Comparison of ENCODE assay signal across 11 cellular contexts in genomic region chr11:63764712-63765631, GRCh38. TPM values are rescaled to one million over a fixed set of nuclear protein-coding genes. Genes with fewer than 3 reads are reported as not detected.
DNase-seq lines count a peak whose midpoint lies in the region; ATAC-seq, FAIRE-seq and TF ChIP-seq lines count a peak whose summit lies in the region.
"Had no signal": no experiment of that assay in that cellular context is flagged by ENCODE, and none has a peak within 500 bp of the region (broad histone marks: within the 10 kb centered on the region; RNA-seq: fewer than 3 reads in every experiment).

No MANE protein-coding gene starts in this region.

- H3K27me3 Mint-ChIP-seq in brain, result peaks cover 6% of the 10 kb centered on the region
- H3K27me3 Mint-ChIP-seq in activated CD8-positive, alpha-beta T cell treated with anti-CD3 and anti-CD28 coated beads for 36 hours, result no peaks in the 10 kb centered on the region

- POLR2A ChIA-PET in HepG2 (lab: Yijun Ruan, JAX), result interaction anchor here (0.6 to 4.3 kb wide), 5 partner anchors 8 to 74 kb away, joined by 3 to 22 read pairs (median 3); partner anchors contain the start of gene MARK2
- POLR2A ChIA-PET in activated CD8-positive, alpha-beta T cell treated with anti-CD3 and anti-CD28 coated beads for 36 hours (lab: Charles Lee), result no interaction called here

- H3K36me3 Mint-ChIP-seq in brain, result no peaks in the 10 kb centered on the region
- no peaks in the 10 kb centered on the region for H3K36me3 Mint-ChIP-seq in activated CD8-positive, alpha-beta T cell treated with anti-CD3 and anti-CD28 coated beads for 36 hours (ENCODE audit: low read depth)
- H3K36me3 Mint-ChIP-seq: activated CD4-positive, alpha-beta memory T cell treated with anti-CD3 and anti-CD28 coated beads for 36 hours had no signal

- ATAC-seq in HepG2 (peak; percentile 66), HG03196 (IDR thresholded peaks at IDR 0.05; ENCODE audit: unreplicated experiment) (no peak)
- ATAC-seq in activated CD8-positive, alpha-beta T cell treated with anti-CD3 and anti-CD28 coated beads for 36 hours, result no peak
- ATAC-seq: esophagus mucosa had no signal

- peak overlapping the region; percentile 76 for H3K4me2 ChIP-seq in HepG2 (ENCODE audit: low read depth, low read length)

- CTCF ChIA-PET in HepG2 (lab: Yijun Ruan, JAX; ENCODE audit: low intra/inter-chr PET ratio, low total read pairs), result no interaction called here
- CTCF ChIA-PET in activated CD8-positive, alpha-beta T cell treated with anti-CD3 and anti-CD28 coated beads for 36 hours (lab: Charles Lee), result interaction anchor here (3.5 kb wide), 1 partner anchor 26 kb away, joined by 12 read pairs; no protein-coding TSS in a partner anchor

- H3K27ac Mint-ChIP-seq in brain, result peak overlapping the region; percentile 17 to 99 (median 71)
- no peak overlapping the region for H3K27ac Mint-ChIP-seq in activated CD8-positive, alpha-beta T cell treated with anti-CD3 and anti-CD28 coated beads for 36 hours
- H3K27ac Mint-ChIP-seq: activated CD4-positive, alpha-beta memory T cell treated with anti-CD3 and anti-CD28 coated beads for 36 hours had no signal

- TF ChIP-seq EP300 in HepG2 (IDR thresholded peaks at IDR 0.05; ENCODE audit: low read depth in 2 of 2, low read length in 2 of 2) (no peak), HepG2 (CRISPR knock-in tag; IDR thresholded peaks at IDR 0.05; ENCODE audit: borderline replicate concordance) (no peak)

- no peaks in the 10 kb centered on the region; the same call in 1 of the 2 replicates for H4K20me1 ChIP-seq in HepG2 (ENCODE audit: insufficient read depth, low read length)

- H3K9me3 ChIP-seq in HepG2 (ENCODE audit: low read length) (no peaks in the 10 kb centered on the region), tibial artery (no peaks in the 10 kb centered on the region)

- intact Hi-C loops in HepG2 (cut with micrococcal nuclease; ENCODE audit: unreplicated experiment), result loop anchor here (5.0 to 10.0 kb wide), 2 partner anchors 140 to 182 kb away; no protein-coding TSS in a partner anchor
- intact Hi-C loops in tibial artery (cut with DNase I; ENCODE audit: low total_unique reads), result loop anchor here (5.0 kb wide), 1 partner anchor 182 kb away; no protein-coding TSS in a partner anchor
- intact Hi-C loops in activated CD8-positive, alpha-beta T cell treated with anti-CD3 and anti-CD28 coated beads for 36 hours (cut with micrococcal nuclease), result no loop called here

- peaks cover 51% of the 10 kb centered on the region for H3K4me1 Mint-ChIP-seq in brain
- H3K4me1 Mint-ChIP-seq in activated CD8-positive, alpha-beta T cell treated with anti-CD3 and anti-CD28 coated beads for 36 hours (ENCODE audit: low read depth), result peaks cover 10% of the 10 kb centered on the region

- FAIRE-seq in HepG2 (lab: Jason Lieb, UNC), result peak; percentile 97

- H3K4me1 ChIP-seq in HepG2 (ENCODE audit: insufficient read depth, low read length), result peaks cover 34% of the 10 kb centered on the region
- H3K4me1 ChIP-seq in tibial artery, result peaks cover 0 to 58% (median 33%) of the 10 kb centered on the region in 4 donors

- no peak for TF ChIP-seq RAD21 in HepG2 (CRISPR knock-in tag; IDR thresholded peaks at IDR 0.05)

- H3K4me3 ChIP-seq in HepG2 (replicated peaks in 1 of 3; ENCODE audit: insufficient read depth in 1 of 3, low read depth in 2 of 3, low read length in 3 of 3) (peak overlapping the region; percentile 10 to 85 (median 29); a peak in 4 of 6 replicates), tibial artery (no peak overlapping the region)

- peaks cover 0 to 2% of the 10 kb centered on the region in 2 experiments; a peak in 2 of 5 replicates for H3K27me3 ChIP-seq in HepG2 (ENCODE audit: control insufficient read depth in 1 of 2, insufficient read depth in 2 of 2, low read length in 2 of 2)
- H3K27me3 ChIP-seq in tibial artery, result no peaks in the 10 kb centered on the region

- TF ChIP-seq CTCF in brain (conservative IDR thresholded peaks at IDR 0.05), result no peak
- no peak for TF ChIP-seq CTCF in HepG2 (CRISPR knock-in tag; IDR thresholded peaks at IDR 0.05)
- no peak for TF ChIP-seq CTCF in tibial artery (IDR thresholded peaks at IDR 0.05)
- no peak for TF ChIP-seq CTCF in activated CD8-positive, alpha-beta T cell treated with anti-CD3 and anti-CD28 coated beads for 36 hours (IDR thresholded peaks at IDR 0.05)

- H3K4me3 Mint-ChIP-seq in brain, result peak overlapping the region; percentile 47 to 77 (median 66)
- H3K4me3 Mint-ChIP-seq in activated CD8-positive, alpha-beta T cell treated with anti-CD3 and anti-CD28 coated beads for 36 hours, result no peak overlapping the region
- H3K4me3 Mint-ChIP-seq: activated CD4-positive, alpha-beta memory T cell treated with anti-CD3 and anti-CD28 coated beads for 36 hours had no signal

- peak overlapping the region; percentile 63 for H3K27ac ChIP-seq in HepG2 (ENCODE audit: extremely low read length, insufficient read depth, low read length)
- H3K27ac ChIP-seq in tibial artery, result peak overlapping the region; percentile 89 to 90

- peaks cover 7% of the 10 kb centered on the region for H3K79me2 ChIP-seq in HepG2 (ENCODE audit: insufficient read depth, low read length)

- peaks cover 1 to 2% of the 10 kb centered on the region in 2 experiments; a peak in 2 of 5 replicates for H3K36me3 ChIP-seq in HepG2 (replicated peaks in 1 of 2; ENCODE audit: control insufficient read depth in 1 of 2, insufficient read depth in 2 of 2, low read length in 2 of 2)
- H3K36me3 ChIP-seq in tibial artery, result peaks cover 0 to 14% (median 0%) of the 10 kb centered on the region in 3 donors

- peaks cover 0 to 3% (median 0%) of the 10 kb centered on the region in 5 experiments for H3K9me3 Mint-ChIP-seq in brain
- H3K9me3 Mint-ChIP-seq in activated CD8-positive, alpha-beta T cell treated with anti-CD3 and anti-CD28 coated beads for 36 hours, result no peaks in the 10 kb centered on the region
- H3K9me3 Mint-ChIP-seq: activated CD4-positive, alpha-beta memory T cell treated with anti-CD3 and anti-CD28 coated beads for 36 hours had no signal

- no TSS peak for BruUV-seq in HepG2 (replicated peaks; lab: Mats Ljungman, UMichigan)

- peak overlapping the region; percentile 25; the same call in 1 of the 2 replicates for H3K9ac ChIP-seq in HepG2 (ENCODE audit: insufficient read depth, low read depth, low read length)

- TF ChIP-seq POLR2A in HepG2 (IDR thresholded peaks at IDR 0.05; ENCODE audit: insufficient read depth in 1 of 2, low read depth in 2 of 2, low read length in 2 of 2) (peak in 1 of 2 experiments; percentile 22; a peak in 1 of 4 replicates), erythroblast (IDR thresholded peaks at IDR 0.05; ENCODE audit: low read length) (no peak)

- no peak overlapping the region for H2AFZ ChIP-seq in HepG2 (ENCODE audit: low read length)

- in situ Hi-C loops in HepG2 (cut with HindIII; ENCODE audit: extremely low pct_ligation_motif_present, low pct_unique_long_range_greater_than_20kb), result loop anchor here (10.0 kb wide), 1 partner anchor 150 kb away; the partner anchor contains the start of gene RCOR2

- 8% methylated on average over 4 of the region's 30 CpGs for WGBS in HepG2 (ENCODE audit: low lambda C conversion rate)

- DNase-seq in NCI-H82 (lab: John Stamatoyannopoulos, UW) (peak; percentile 10), NCI-H82 treated with DMSO at 0.1 percent for 48 hours (lab: John Stamatoyannopoulos, UW; ENCODE audit: unreplicated experiment) (no peak), HepG2 (ENCODE audit: low spot score) (peak; percentile 75), tibial artery (peak in 1 of 2 donors; percentile 60), erythroblast (lab: John Stamatoyannopoulos, UW) (no peak)
- no peak for DNase-seq in activated CD8-positive, alpha-beta T cell treated with anti-CD3 and anti-CD28 coated beads for 36 hours
- DNase-seq: activated CD4-positive, alpha-beta memory T cell treated with anti-CD3 and anti-CD28 coated beads for 36 hours; NCI-H1092 had no signal

RNA-seq across cellular contexts. Expression of gene ZFTA, which starts 3.6 kb away (rescaled TPM):
- 16.5 TPM for polyA plus RNA-seq in brain (ENCODE audit: insufficient read depth, low read depth, low replicate concordance)
- 6.5 and 10.4 TPM in 2 replicates for total RNA-seq in HepG2 (2016; rRNA removed; fragmentation: Illumina TruSeq; extraction: Trizol)
- total RNA-seq in HepG2 (2016; cell fraction: cytosol; rRNA removed; fragmentation: Illumina TruSeq; extraction: Trizol; ENCODE audit: low read depth), result 1.1 and 1.6 TPM in 2 replicates
- total RNA-seq in HepG2 (2016; cell fraction: insoluble cytoplasmic fraction; rRNA removed; fragmentation: Illumina TruSeq; extraction: Trizol), result 5.9 and 9.4 TPM in 2 replicates
- 4.9 and 5.3 TPM in 2 replicates for total RNA-seq in HepG2 (2016; cell fraction: membrane; rRNA removed; fragmentation: Illumina TruSeq; extraction: Trizol)
- 8.8 and 11.2 TPM in 2 replicates for total RNA-seq in HepG2 (2016; cell fraction: nucleus; rRNA removed; fragmentation: Illumina TruSeq; extraction: Trizol)
- polyA plus RNA-seq in HepG2 (2011; rRNA removed), result 3.9 and 5.6 TPM in 2 replicates
- polyA plus RNA-seq in HepG2 (2011; cell fraction: cytosol; rRNA removed), result 2.2 and 3.2 TPM in 2 replicates
- 15.3 and 19.0 TPM in 2 replicates for polyA plus RNA-seq in HepG2 (2011; cell fraction: nucleus; rRNA removed)
- polyA plus RNA-seq in HepG2 (2012), result 6.4 and 6.6 TPM in 2 replicates
- 0.53 and 0.94 TPM in 2 replicates for polyA plus RNA-seq in HepG2 (2016; cell fraction: cytosol; fragmentation: Illumina TruSeq; extraction: Trizol; ENCODE audit: low read depth)
- 6.0 and 6.2 TPM in 2 replicates for polyA plus RNA-seq in HepG2 (2016; cell fraction: insoluble cytoplasmic fraction; fragmentation: Illumina TruSeq; extraction: Trizol; ENCODE audit: low read depth)
- 2.1 and 2.6 TPM in 2 replicates for polyA plus RNA-seq in HepG2 (2016; cell fraction: membrane; fragmentation: Illumina TruSeq; extraction: Trizol; ENCODE audit: low read depth)
- polyA plus RNA-seq in HepG2 (2016; cell fraction: nucleus; fragmentation: Illumina TruSeq; extraction: Trizol; ENCODE audit: insufficient read depth, low read depth), result 20.0 and 22.4 TPM in 2 replicates
- 4.8 and 5.2 TPM in 2 replicates for polyA minus RNA-seq in HepG2 (2011; rRNA and poly(A)+ RNA removed; ENCODE audit: low replicate concordance)
- polyA minus RNA-seq in HepG2 (2011; cell fraction: cytosol; rRNA and poly(A)+ RNA removed), result 4.2 and 4.4 TPM in 2 replicates
- 9.0 and 11.1 TPM in 2 replicates for polyA minus RNA-seq in HepG2 (2011; cell fraction: nucleus; rRNA and poly(A)+ RNA removed)
- total RNA-seq in activated CD8-positive, alpha-beta T cell treated with anti-CD3 and anti-CD28 coated beads for 36 hours, result 1 to 10 TPM; 4.1 to 4.3 TPM

RNA-seq across cellular contexts. Expression of gene SPINDOC, which starts 48.3 kb away (rescaled TPM):
- 43.6 TPM for polyA plus RNA-seq in brain (ENCODE audit: insufficient read depth, low read depth, low replicate concordance)
- total RNA-seq in HepG2 (2016; rRNA removed; fragmentation: Illumina TruSeq; extraction: Trizol), result 23.6 and 29.9 TPM in 2 replicates
- 44.1 and 45.2 TPM in 2 replicates for total RNA-seq in HepG2 (2016; cell fraction: cytosol; rRNA removed; fragmentation: Illumina TruSeq; extraction: Trizol; ENCODE audit: low read depth)
- 19.6 and 30.8 TPM in 2 replicates for total RNA-seq in HepG2 (2016; cell fraction: insoluble cytoplasmic fraction; rRNA removed; fragmentation: Illumina TruSeq; extraction: Trizol)
- total RNA-seq in HepG2 (2016; cell fraction: membrane; rRNA removed; fragmentation: Illumina TruSeq; extraction: Trizol), result 65.9 and 67.9 TPM in 2 replicates
- 18.3 and 21.0 TPM in 2 replicates for total RNA-seq in HepG2 (2016; cell fraction: nucleus; rRNA removed; fragmentation: Illumina TruSeq; extraction: Trizol)
- 21.4 and 24.8 TPM in 2 replicates for polyA plus RNA-seq in HepG2 (2011; rRNA removed)
- 20.8 and 31.5 TPM in 2 replicates for polyA plus RNA-seq in HepG2 (2011; cell fraction: cytosol; rRNA removed)
- polyA plus RNA-seq in HepG2 (2011; cell fraction: nucleus; rRNA removed), result 29.5 and 33.6 TPM in 2 replicates
- 17.1 and 21.7 TPM in 2 replicates for polyA plus RNA-seq in HepG2 (2012)
- polyA plus RNA-seq in HepG2 (2016; cell fraction: cytosol; fragmentation: Illumina TruSeq; extraction: Trizol; ENCODE audit: low read depth), result 69.3 and 70.4 TPM in 2 replicates
- 36.8 and 41.3 TPM in 2 replicates for polyA plus RNA-seq in HepG2 (2016; cell fraction: insoluble cytoplasmic fraction; fragmentation: Illumina TruSeq; extraction: Trizol; ENCODE audit: low read depth)
- 88.9 and 91.0 TPM in 2 replicates for polyA plus RNA-seq in HepG2 (2016; cell fraction: membrane; fragmentation: Illumina TruSeq; extraction: Trizol; ENCODE audit: low read depth)
- 55.9 and 57.5 TPM in 2 replicates for polyA plus RNA-seq in HepG2 (2016; cell fraction: nucleus; fragmentation: Illumina TruSeq; extraction: Trizol; ENCODE audit: insufficient read depth, low read depth)
- 17.5 and 25.8 TPM in 2 replicates for polyA minus RNA-seq in HepG2 (2011; rRNA and poly(A)+ RNA removed; ENCODE audit: low replicate concordance)
- polyA minus RNA-seq in HepG2 (2011; cell fraction: cytosol; rRNA and poly(A)+ RNA removed), result 9.3 and 10.1 TPM in 2 replicates
- 13.3 and 14.8 TPM in 2 replicates for polyA minus RNA-seq in HepG2 (2011; cell fraction: nucleus; rRNA and poly(A)+ RNA removed)
- 10 to 100 TPM; 28.4 to 29.0 TPM for total RNA-seq in activated CD8-positive, alpha-beta T cell treated with anti-CD3 and anti-CD28 coated beads for 36 hours

Comparison
In these comparisons a context has a peak if more than half of its experiments do, and no peak if none do; other contexts are left out.
1. DNase-seq: peak in NCI-H82 (single experiment) and HepG2 (single experiment); none in NCI-H82 treated with DMSO at 0.1 percent for 48 hours (single experiment), erythroblast (0 of 2) and activated CD8-positive, alpha-beta T cell treated with anti-CD3 and anti-CD28 coated beads for 36 hours (single experiment).
2. H3K4me3 ChIP-seq: peak in HepG2 (3 of 3); none in tibial artery (0 of 2).